Comparison of ENCODE assay signal across 24 cellular contexts in the genomic region with DNA sequence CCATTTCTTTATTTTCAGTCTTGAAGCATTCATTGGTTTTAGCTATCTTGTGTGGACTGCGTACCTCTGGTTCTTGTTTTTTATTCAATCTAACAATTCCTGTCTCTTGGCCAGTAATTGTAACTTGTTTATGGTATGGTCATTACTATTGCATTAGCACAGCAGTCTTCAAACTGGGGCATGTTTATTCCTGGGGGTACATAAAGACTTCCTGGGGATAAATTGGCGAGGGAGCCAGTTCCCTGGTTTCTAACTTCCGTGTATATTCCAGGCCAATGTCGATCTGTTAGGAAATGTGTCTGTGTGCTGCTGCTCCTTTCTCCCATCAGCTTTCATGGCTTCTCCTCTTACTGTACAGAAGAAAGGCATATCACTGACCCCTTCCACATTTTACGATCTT.
"Had no signal": no experiment of that assay in that cellular context is flagged by ENCODE, and none has a peak within 500 bp of the region (broad histone marks: within the 10 kb centered on the region; RNA-seq: fewer than 3 reads in every experiment).

No MANE protein-coding gene starts in this region.

- H3K27ac Mint-ChIP-seq: activated CD4-positive, alpha-beta T cell treated with anti-CD3 and anti-CD28 coated beads for 36 hours; activated naive CD4-positive, alpha-beta T cell treated with anti-CD3 and anti-CD28 coated beads, Interleukin-2, amount 10 ng/mL, durations not matched to agents 7 days and 5 days; endodermal cell; stimulated activated effector memory CD8-positive, alpha-beta T cell treated with anti-CD3 and anti-CD28 coated beads, Interleukin-12 subunit alpha, Interleukin-12 subunit beta, amount 100 ng/mL, for 72 hours; stimulated activated naive CD8-positive, alpha-beta T cell treated with anti-CD3 and anti-CD28 coated beads, Interleukin-15, Interleukin-2, amounts not matched to agents 100 ng/mL and 50 ng/mL, for 24 hours had no signal

- H3K36me3 Mint-ChIP-seq: activated naive CD4-positive, alpha-beta T cell treated with anti-CD3 and anti-CD28 coated beads, Interleukin-2, amount 10 ng/mL, durations not matched to agents 7 days and 5 days; natural killer cell treated with Interleukin-12 subunit alpha and Interleukin-12 subunit beta and Interleukin-15 and Interleukin-18, amount 100 ng/mL, for 72 hours; stimulated activated effector memory CD8-positive, alpha-beta T cell treated with anti-CD3 and anti-CD28 coated beads, Interleukin-12 subunit alpha, Interleukin-12 subunit beta, amount 100 ng/mL, for 72 hours had no signal

- H3K4me3 Mint-ChIP-seq: activated CD4-positive, alpha-beta T cell treated with anti-CD3 and anti-CD28 coated beads for 36 hours; activated naive CD4-positive, alpha-beta T cell treated with anti-CD3 and anti-CD28 coated beads, Interleukin-2, amount 10 ng/mL, durations not matched to agents 7 days and 5 days; activated naive CD8-positive, alpha-beta T cell treated with anti-CD3 and anti-CD28 coated beads, Interleukin-2, amount 50 U/mL, for 24 hours; endodermal cell; natural killer cell treated with Interleukin-12 subunit alpha and Interleukin-12 subunit beta and Interleukin-15 and Interleukin-18, amount 100 ng/mL, for 72 hours; stimulated activated effector memory CD8-positive, alpha-beta T cell treated with anti-CD3 and anti-CD28 coated beads, Interleukin-12 subunit alpha, Interleukin-12 subunit beta, amount 100 ng/mL, for 72 hours; stimulated activated naive CD8-positive, alpha-beta T cell treated with anti-CD3 and anti-CD28 coated beads, Interleukin-15, Interleukin-2, amounts not matched to agents 100 ng/mL and 50 ng/mL, for 24 hours had no signal

- H3K36me3 ChIP-seq: esophagus squamous epithelium, left lung, lower lobe of right lung, right lobe of liver, thoracic aorta, uterus had no signal

- H3K4me1 ChIP-seq: left lung, lower lobe of right lung had no signal

- H3K27me3 Mint-ChIP-seq: activated CD4-positive, alpha-beta T cell treated with anti-CD3 and anti-CD28 coated beads for 36 hours; activated naive CD4-positive, alpha-beta T cell treated with anti-CD3 and anti-CD28 coated beads, Interleukin-2, amount 10 ng/mL, durations not matched to agents 7 days and 5 days; activated naive CD8-positive, alpha-beta T cell treated with anti-CD3 and anti-CD28 coated beads, Interleukin-2, amount 50 U/mL, for 24 hours; natural killer cell treated with Interleukin-12 subunit alpha and Interleukin-12 subunit beta and Interleukin-15 and Interleukin-18, amount 100 ng/mL, for 72 hours; stimulated activated naive CD8-positive, alpha-beta T cell treated with anti-CD3 and anti-CD28 coated beads, Interleukin-15, Interleukin-2, amounts not matched to agents 100 ng/mL and 50 ng/mL, for 24 hours had no signal

- H3K9me3 ChIP-seq: esophagus squamous epithelium, left lung, lower lobe of right lung, mucosa of descending colon, right lobe of liver, thoracic aorta, uterus had no signal

- H3K27me3 ChIP-seq: esophagus squamous epithelium, left lung, right lobe of liver, uterus had no signal

- H3K27ac ChIP-seq: esophagus squamous epithelium, left lung, lower lobe of right lung, right lobe of liver, thoracic aorta, uterus had no signal

- ATAC-seq: activated CD4-positive, alpha-beta T cell treated with anti-CD3 and anti-CD28 coated beads for 36 hours; activated naive CD8-positive, alpha-beta T cell treated with anti-CD3 and anti-CD28 coated beads, Interleukin-2, amount 50 U/mL, for 24 hours; left lung; lower lobe of right lung; mucosa of descending colon; natural killer cell treated with Interleukin-12 subunit alpha and Interleukin-12 subunit beta and Interleukin-15 and Interleukin-18, amount 100 ng/mL, for 72 hours; stimulated activated effector memory CD8-positive, alpha-beta T cell treated with anti-CD3 and anti-CD28 coated beads, Interleukin-12 subunit alpha, Interleukin-12 subunit beta, amount 100 ng/mL, for 72 hours had no signal

- H3K4me3 ChIP-seq: esophagus squamous epithelium, left lung, lower lobe of right lung, mucosa of descending colon, right lobe of liver, thoracic aorta, uterus had no signal

- H3K4me1 Mint-ChIP-seq: endodermal cell had no signal

- DNase-seq: activated CD4-positive, alpha-beta T cell treated with anti-CD3 and anti-CD28 coated beads for 36 hours; activated CD4-positive, CD25-positive, alpha-beta regulatory T cell; activated CD8-positive, alpha-beta memory T cell treated with anti-CD3 and anti-CD28 coated beads for 24 hours; activated gamma-delta T cell; activated naive CD4-positive, alpha-beta T cell treated with anti-CD3 and anti-CD28 coated beads, Interleukin-2, amount 10 ng/mL, durations not matched to agents 7 days and 5 days; activated naive CD8-positive, alpha-beta T cell treated with anti-CD3 and anti-CD28 coated beads, Interleukin-2, amount 50 U/mL, for 24 hours; amygdala; endodermal cell; esophagus squamous epithelium; foreskin melanocyte; left lung; lower lobe of right lung; mesendoderm; mucosa of descending colon; right lobe of liver; stimulated activated CD4-positive, alpha-beta T cell treated with anti-CD3 and anti-CD28 coated beads, Interleukin-12 subunit alpha, Interleukin-12 subunit beta, amount 100 ng/mL, for 4 hours; stimulated activated CD4-positive, alpha-beta T cell treated with anti-CD3 and anti-CD28 coated beads, Interleukin-4, amount 100 ng/mL, for 24 hours; T-helper 1 cell; trophoblast cell; uterus had no signal

- H3K9me3 Mint-ChIP-seq: activated naive CD4-positive, alpha-beta T cell treated with anti-CD3 and anti-CD28 coated beads, Interleukin-2, amount 10 ng/mL, durations not matched to agents 7 days and 5 days; activated naive CD8-positive, alpha-beta T cell treated with anti-CD3 and anti-CD28 coated beads, Interleukin-2, amount 50 U/mL, for 24 hours; endodermal cell; natural killer cell treated with Interleukin-12 subunit alpha and Interleukin-12 subunit beta and Interleukin-15 and Interleukin-18, amount 100 ng/mL, for 72 hours; stimulated activated effector memory CD8-positive, alpha-beta T cell treated with anti-CD3 and anti-CD28 coated beads, Interleukin-12 subunit alpha, Interleukin-12 subunit beta, amount 100 ng/mL, for 72 hours; stimulated activated naive CD8-positive, alpha-beta T cell treated with anti-CD3 and anti-CD28 coated beads, Interleukin-15, Interleukin-2, amounts not matched to agents 100 ng/mL and 50 ng/mL, for 24 hours had no signal
